10 cellular contexts compared by ENCODE assay signal in the genomic region with DNA sequence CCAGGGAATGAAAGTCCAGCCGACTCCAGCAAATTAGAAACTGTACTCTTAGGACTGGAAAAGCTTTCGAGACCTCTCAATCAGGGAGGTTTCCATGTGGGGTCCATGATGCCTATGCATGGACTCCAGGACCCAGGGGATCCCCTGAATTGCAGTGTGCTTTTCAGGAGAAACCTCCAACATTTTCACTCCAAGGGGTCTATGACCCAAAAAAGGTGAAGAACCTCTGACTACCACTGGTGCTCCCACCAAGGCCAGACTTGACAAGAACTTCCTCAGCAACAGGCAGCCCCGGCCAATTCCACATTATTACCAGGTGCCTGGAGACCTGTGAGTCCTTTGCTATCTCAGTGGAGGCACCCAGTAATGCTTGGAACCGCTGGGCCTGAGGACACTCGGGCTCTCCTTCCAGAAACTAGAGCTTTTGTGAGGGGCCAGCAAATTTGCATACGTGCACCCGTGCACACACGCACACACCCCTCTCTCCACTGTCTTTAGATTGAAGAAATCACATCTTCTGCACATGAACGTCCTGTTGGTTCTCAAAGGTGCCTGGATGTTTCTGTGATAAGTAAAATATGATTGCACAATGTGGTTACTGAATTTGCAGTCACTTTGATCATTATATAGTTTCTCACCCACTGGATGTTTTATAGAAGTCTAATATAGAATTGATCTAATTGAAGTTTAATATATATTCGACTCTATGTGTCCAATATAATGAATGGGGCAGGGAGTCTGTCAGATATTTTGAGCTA. TPM values are rescaled to one million over a fixed set of nuclear protein-coding genes. Genes with fewer than 3 reads are reported as not detected.
DNase-seq lines count a peak whose midpoint lies in the region; ATAC-seq and TF ChIP-seq lines count a peak whose summit lies in the region.
"Had no signal": no experiment of that assay in that cellular context is flagged by ENCODE, and none has a peak within 500 bp of the region (broad histone marks: within the 10 kb centered on the region; RNA-seq: fewer than 3 reads in every experiment).

No MANE protein-coding gene starts in this region.

- intact Hi-C loops in colonic mucosa (cut with DNase I) = loop anchor here (2.0 kb wide), 1 partner anchor 95 kb away; no protein-coding TSS in a partner anchor

- peak; percentile 15 for ATAC-seq in GM18511 (IDR thresholded peaks at IDR 0.05; ENCODE audit: unreplicated experiment)
- ATAC-seq in stimulated activated effector memory CD8-positive, alpha-beta T cell treated with anti-CD3 and anti-CD28 coated beads, Interleukin-12 subunit alpha, Interleukin-12 subunit beta, amount 100 ng/mL, for 72 hours = peak; percentile 4

- no peaks in the 10 kb centered on the region for H3K27me3 ChIP-seq in OCI-LY1 (ENCODE audit: insufficient read depth, low read length)
- no peaks in the 10 kb centered on the region for H3K27me3 ChIP-seq in colonic mucosa

- H3K4me3 Mint-ChIP-seq in stimulated activated effector memory CD8-positive, alpha-beta T cell treated with anti-CD3 and anti-CD28 coated beads, Interleukin-12 subunit alpha, Interleukin-12 subunit beta, amount 100 ng/mL, for 72 hours = no peak overlapping the region
- H3K4me3 Mint-ChIP-seq: nephron had no signal

- peak overlapping the region; percentile 18 for H3K27ac Mint-ChIP-seq in stimulated activated effector memory CD8-positive, alpha-beta T cell treated with anti-CD3 and anti-CD28 coated beads, Interleukin-12 subunit alpha, Interleukin-12 subunit beta, amount 100 ng/mL, for 72 hours
- H3K27ac Mint-ChIP-seq: H9 had no signal

- no peaks in the 10 kb centered on the region for H3K79me2 ChIP-seq in OCI-LY1 (ENCODE audit: insufficient read depth, low read length)

- H3K36me3 Mint-ChIP-seq in stimulated activated effector memory CD8-positive, alpha-beta T cell treated with anti-CD3 and anti-CD28 coated beads, Interleukin-12 subunit alpha, Interleukin-12 subunit beta, amount 100 ng/mL, for 72 hours = no peaks in the 10 kb centered on the region

- H4K20me1 ChIP-seq in OCI-LY1 (ENCODE audit: insufficient read depth, low read length) = no peaks in the 10 kb centered on the region

- no peaks in the 10 kb centered on the region for H3K9me3 ChIP-seq in OCI-LY1 (ENCODE audit: low read length)
- no peaks in the 10 kb centered on the region for H3K9me3 ChIP-seq in colonic mucosa

- peaks cover 25% of the 10 kb centered on the region for H3F3A ChIP-seq in OCI-LY1 (ENCODE audit: insufficient read depth, low read length)

- peak overlapping the region; percentile 37 for H3K4me3 ChIP-seq in OCI-LY1 (ENCODE audit: low read depth, low read length, poor library complexity, severe bottlenecking)
- no peak overlapping the region for H3K4me3 ChIP-seq in colonic mucosa

- peak overlapping the region; percentile 84 for H3K9ac ChIP-seq in OCI-LY1 (ENCODE audit: low read length)
- no peak overlapping the region for H3K9ac ChIP-seq in colonic mucosa (ENCODE audit: low read depth in 2 of 2, low read length in 2 of 2)

- no peak for TF ChIP-seq CTCF in OCI-LY1 (IDR thresholded peaks at IDR 0.05; ENCODE audit: low read length)
- peak; percentile 4 for TF ChIP-seq CTCF in colonic mucosa (IDR thresholded peaks at IDR 0.05)

- H3K4me2 ChIP-seq in OCI-LY1 (ENCODE audit: low read length) = peak overlapping the region; percentile 62

- no peaks in the 10 kb centered on the region for H3K36me3 ChIP-seq in OCI-LY1 (ENCODE audit: insufficient read depth, low read length)
- no peaks in the 10 kb centered on the region for H3K36me3 ChIP-seq in colonic mucosa

- H2AFZ ChIP-seq in OCI-LY1 (ENCODE audit: low read length) = no peak overlapping the region

- peak overlapping the region; percentile 99 for H3K27ac ChIP-seq in OCI-LY1 (ENCODE audit: low read depth, low read length, poor library complexity, severe bottlenecking)
- no peak overlapping the region for H3K27ac ChIP-seq in colonic mucosa

- H3K4me1 Mint-ChIP-seq in stimulated activated effector memory CD8-positive, alpha-beta T cell treated with anti-CD3 and anti-CD28 coated beads, Interleukin-12 subunit alpha, Interleukin-12 subunit beta, amount 100 ng/mL, for 72 hours = peaks cover 17% of the 10 kb centered on the region

- DNase-seq in colonic mucosa = no peak
- DNase-seq in stimulated activated effector memory CD8-positive, alpha-beta T cell treated with anti-CD3 and anti-CD28 coated beads, Interleukin-12 subunit alpha, Interleukin-12 subunit beta, amount 100 ng/mL, for 72 hours (ENCODE audit: low spot score in 2 of 2) = no peak
- no peak for DNase-seq in GM19238 (ENCODE audit: insufficient read length, low spot score)
- no peak for DNase-seq in NCI-H345 treated with DMSO at 0.1 percent for 48 hours (lab: John Stamatoyannopoulos, UW; ENCODE audit: unreplicated experiment)
- DNase-seq in HT-29 (ENCODE audit: low spot score) = no peak
- no peak for DNase-seq in stimulated activated CD8-positive, alpha-beta memory T cell treated with anti-CD3 and anti-CD28 coated beads, Interleukin-4, amount 100 ng/mL, for 48 hours

- H3K9me3 Mint-ChIP-seq in stimulated activated effector memory CD8-positive, alpha-beta T cell treated with anti-CD3 and anti-CD28 coated beads, Interleukin-12 subunit alpha, Interleukin-12 subunit beta, amount 100 ng/mL, for 72 hours = no peaks in the 10 kb centered on the region

- H3K9me2 ChIP-seq in OCI-LY1 (ENCODE audit: low read depth, low read length) = no peaks in the 10 kb centered on the region

- H3K4me1 ChIP-seq in OCI-LY1 (ENCODE audit: insufficient read depth, low read length, severe bottlenecking) (peaks cover 76% of the 10 kb centered on the region), colonic mucosa (peaks cover under 1% of the 10 kb centered on the region)

RNA-seq across cellular contexts. Expression of gene SYPL1, which starts 54.7 kb away (rescaled TPM):
- total RNA-seq in colonic mucosa = 10 to 100 TPM; 89.0 to 94.0 TPM
- total RNA-seq in HT-29 (2014; rRNA removed; shearing (Covaris generic)) = 33.1 and 48.0 TPM in 2 replicates
